Comparison of ENCODE assay signal across 1 cellular context in the genomic region with DNA sequence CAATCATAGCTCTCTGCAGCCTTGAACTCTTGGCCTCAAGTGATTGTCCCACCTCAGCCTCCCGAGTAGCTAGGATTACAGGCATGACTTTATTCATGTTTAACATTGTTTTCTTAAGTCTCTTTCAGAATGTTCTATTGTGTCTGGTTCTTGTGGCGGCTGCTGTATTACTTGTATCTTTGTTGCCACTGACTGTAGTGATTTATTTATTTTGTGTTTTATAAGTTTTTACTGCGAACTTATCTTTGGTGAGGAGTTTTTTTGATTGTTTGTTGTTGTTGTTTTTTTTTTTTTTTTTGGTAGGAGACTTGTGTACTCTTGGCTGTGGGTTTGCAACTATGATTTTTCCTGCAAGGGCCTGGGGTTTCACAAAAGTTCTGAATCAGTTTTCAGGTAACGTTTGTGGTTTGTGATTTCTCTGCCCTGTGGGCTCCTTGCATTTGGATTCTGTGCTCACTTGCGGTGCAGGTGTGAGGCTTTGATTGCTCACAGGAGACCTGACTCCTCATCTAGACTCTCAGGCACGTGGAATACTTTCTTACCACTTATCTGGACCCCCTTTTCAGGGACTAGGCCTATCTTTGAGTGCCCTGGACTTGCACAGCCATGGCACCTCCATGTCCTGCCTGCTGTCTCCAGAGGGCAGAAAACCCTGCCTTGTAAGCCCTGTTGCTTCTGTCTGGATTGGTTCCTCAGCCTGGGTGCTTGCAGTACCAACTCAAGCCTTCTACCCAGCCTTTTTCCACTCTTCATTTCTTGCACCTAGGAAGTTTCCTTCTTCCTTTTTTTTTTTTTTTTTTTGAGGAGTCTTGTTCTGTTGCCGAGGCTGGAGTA.
TF ChIP-seq lines count a peak whose summit lies in the region.

No MANE protein-coding gene starts in this region.

TF ChIP-seq in K562, 482 proteins besides CTCF, POLR2A, EP300 and RAD21:
- no peak for TF ChIP-seq SMAD4 (CRISPR knock-in tag; conservative IDR thresholded peaks at IDR 0.05)
